In the genomic region with DNA sequence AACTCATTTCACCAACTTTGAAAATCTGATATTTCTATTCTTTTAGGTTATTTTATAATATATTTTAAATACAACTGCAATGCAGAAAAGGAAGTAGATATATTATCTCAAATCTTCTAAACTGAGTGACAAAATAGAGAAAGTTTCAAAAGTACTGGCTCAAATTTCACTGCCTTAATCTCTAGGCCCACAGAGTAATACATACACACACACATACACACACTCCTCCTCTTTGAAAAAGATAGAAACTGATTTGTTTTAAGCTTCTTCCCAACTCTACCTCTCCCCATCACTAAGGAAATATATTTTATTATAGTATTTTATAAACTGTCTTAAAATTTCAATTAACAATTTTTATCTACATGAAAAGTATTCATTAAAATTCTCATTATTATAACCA, we compare ENCODE assay signal across 11 cellular contexts. TPM values are rescaled to one million over a fixed set of nuclear protein-coding genes. Genes with fewer than 3 reads are reported as not detected.
DNase-seq lines count a peak whose midpoint lies in the region; ATAC-seq, FAIRE-seq and TF ChIP-seq lines count a peak whose summit lies in the region.
"Had no signal": no experiment of that assay in that cellular context is flagged by ENCODE, and none has a peak within 500 bp of the region (broad histone marks: within the 10 kb centered on the region; RNA-seq: fewer than 3 reads in every experiment).

No MANE protein-coding gene starts in this region.

- no peaks in the 10 kb centered on the region for H4K20me1 ChIP-seq in endothelial cell of umbilical vein (replicated peaks; ENCODE audit: control insufficient read depth, extremely low read depth, insufficient read depth, low read length)

- peaks cover 63% of the 10 kb centered on the region for H3K4me1 Mint-ChIP-seq in activated CD4-positive, alpha-beta memory T cell treated with anti-CD3 and anti-CD28 coated beads, Interleukin-2, amount 10 ng/mL, durations not matched to agents 7 days and 5 days
- peaks cover 38% of the 10 kb centered on the region for H3K4me1 Mint-ChIP-seq in activated CD4-positive, alpha-beta memory T cell treated with anti-CD3 and anti-CD28 coated beads for 36 hours (ENCODE audit: low read depth)
- peaks cover 33 to 36% (median 34%) of the 10 kb centered on the region in 4 donors for H3K4me1 Mint-ChIP-seq in CD4-positive, alpha-beta memory T cell
- peaks cover 22% of the 10 kb centered on the region for H3K4me1 Mint-ChIP-seq in CD8-positive, alpha-beta T cell (ENCODE audit: low read depth)
- H3K4me1 Mint-ChIP-seq in effector memory CD8-positive, alpha-beta T cell (ENCODE audit: low read depth in 2 of 2): peaks cover 23 to 34% of the 10 kb centered on the region in 2 donors

- peaks cover 10% of the 10 kb centered on the region for H3K36me3 Mint-ChIP-seq in activated CD4-positive, alpha-beta memory T cell treated with anti-CD3 and anti-CD28 coated beads, Interleukin-2, amount 10 ng/mL, durations not matched to agents 7 days and 5 days (ENCODE audit: low read depth)
- H3K36me3 Mint-ChIP-seq in activated CD4-positive, alpha-beta memory T cell treated with anti-CD3 and anti-CD28 coated beads for 36 hours: no peaks in the 10 kb centered on the region
- no peaks in the 10 kb centered on the region for H3K36me3 Mint-ChIP-seq in CD4-positive, alpha-beta memory T cell
- H3K36me3 Mint-ChIP-seq in CD8-positive, alpha-beta T cell: no peaks in the 10 kb centered on the region
- peaks cover 3% of the 10 kb centered on the region for H3K36me3 Mint-ChIP-seq in effector memory CD8-positive, alpha-beta T cell (ENCODE audit: insufficient read depth)

- no peaks in the 10 kb centered on the region for H3K9me1 ChIP-seq in endothelial cell of umbilical vein (replicated peaks; ENCODE audit: control insufficient read depth, extremely low read depth, insufficient read depth, low read length)

- H3K4me3 ChIP-seq in endothelial cell of umbilical vein (replicated peaks in 1 of 3; ENCODE audit: insufficient read depth in 1 of 3, low read depth in 1 of 3, low read length in 3 of 3) (no peak overlapping the region), stomach (no peak overlapping the region)
- no peak overlapping the region for H3K4me3 ChIP-seq in CD4-positive, alpha-beta memory T cell (ENCODE audit: low read length in 2 of 2)
- H3K4me3 ChIP-seq in CD8-positive, alpha-beta T cell (ENCODE audit: low read depth, low read length): no peak overlapping the region

- H3K27ac Mint-ChIP-seq in activated CD4-positive, alpha-beta memory T cell treated with anti-CD3 and anti-CD28 coated beads, Interleukin-2, amount 10 ng/mL, durations not matched to agents 7 days and 5 days: peak overlapping the region; percentile 92
- H3K27ac Mint-ChIP-seq in activated CD4-positive, alpha-beta memory T cell treated with anti-CD3 and anti-CD28 coated beads for 36 hours: no peak overlapping the region
- peak overlapping the region in 3 of 7 donors; percentile 9 to 90 (median 61) for H3K27ac Mint-ChIP-seq in CD4-positive, alpha-beta memory T cell
- H3K27ac Mint-ChIP-seq in CD8-positive, alpha-beta T cell: no peak overlapping the region
- peak overlapping the region in 1 of 2 donors; percentile 98 for H3K27ac Mint-ChIP-seq in effector memory CD8-positive, alpha-beta T cell

- H3K4me1 ChIP-seq in endothelial cell of umbilical vein (ENCODE audit: control insufficient read depth, extremely low read depth, insufficient read depth, low read length) (peaks cover 72% of the 10 kb centered on the region), stomach (peaks cover 25 to 61% (median 44%) of the 10 kb centered on the region in 4 donors)
- H3K4me1 ChIP-seq in CD4-positive, alpha-beta memory T cell (ENCODE audit: insufficient read depth, low read length): peaks cover 39% of the 10 kb centered on the region
- H3K4me1 ChIP-seq in CD8-positive, alpha-beta T cell (ENCODE audit: insufficient read depth, low read length): peaks cover 21% of the 10 kb centered on the region

- DNase-seq in activated CD4-positive, alpha-beta memory T cell treated with anti-CD3 and anti-CD28 coated beads, Interleukin-2, amount 10 ng/mL, durations not matched to agents 7 days and 5 days: no peak
- DNase-seq in activated CD4-positive, alpha-beta memory T cell treated with anti-CD3 and anti-CD28 coated beads for 36 hours: no peak
- DNase-seq in endothelial cell of umbilical vein (ENCODE audit: low read depth, low spot score) (no peak), stomach (no peak)
- no peak for DNase-seq in CD4-positive, alpha-beta memory T cell
- no peak for DNase-seq in CD8-positive, alpha-beta T cell
- DNase-seq in effector memory CD8-positive, alpha-beta T cell: no peak
- DNase-seq: left colon; stimulated activated CD4-positive, alpha-beta T cell treated with anti-CD3 and anti-CD28 coated beads, Interleukin-2, amount 100 ng/mL, for 48 hours had no signal

- H3K36me3 ChIP-seq in endothelial cell of umbilical vein (ENCODE audit: control insufficient read depth in 2 of 2, extremely low read depth in 1 of 2, insufficient read depth in 2 of 2, low read length in 2 of 2) (no peaks in the 10 kb centered on the region), stomach (no peaks in the 10 kb centered on the region)
- no peaks in the 10 kb centered on the region for H3K36me3 ChIP-seq in CD4-positive, alpha-beta memory T cell (ENCODE audit: insufficient read depth, low read length)
- no peaks in the 10 kb centered on the region for H3K36me3 ChIP-seq in CD8-positive, alpha-beta T cell (ENCODE audit: insufficient read depth, low read length)

- H3K27me3 Mint-ChIP-seq in activated CD4-positive, alpha-beta memory T cell treated with anti-CD3 and anti-CD28 coated beads, Interleukin-2, amount 10 ng/mL, durations not matched to agents 7 days and 5 days: no peaks in the 10 kb centered on the region
- H3K27me3 Mint-ChIP-seq in activated CD4-positive, alpha-beta memory T cell treated with anti-CD3 and anti-CD28 coated beads for 36 hours: no peaks in the 10 kb centered on the region
- H3K27me3 Mint-ChIP-seq in CD4-positive, alpha-beta memory T cell: no peaks in the 10 kb centered on the region
- no peaks in the 10 kb centered on the region for H3K27me3 Mint-ChIP-seq in CD8-positive, alpha-beta T cell (ENCODE audit: low read depth)
- H3K27me3 Mint-ChIP-seq in effector memory CD8-positive, alpha-beta T cell: no peaks in the 10 kb centered on the region

- POLR2A ChIA-PET in activated CD4-positive, alpha-beta memory T cell treated with anti-CD3 and anti-CD28 coated beads, Interleukin-2, amount 10 ng/mL, durations not matched to agents 7 days and 5 days (lab: Charles Lee): interaction anchor here (1.5 to 4.5 kb wide), 7 partner anchors 8 to 75 kb away, joined by 3 to 32 read pairs (median 12); partner anchors contain the start of gene ARHGAP18
- POLR2A ChIA-PET in activated CD4-positive, alpha-beta memory T cell treated with anti-CD3 and anti-CD28 coated beads for 36 hours (lab: Charles Lee): interaction anchor here (0.6 to 1.7 kb wide), 3 partner anchors 10 to 75 kb away, joined by 4 to 12 read pairs (median 4); no protein-coding TSS in a partner anchor
- POLR2A ChIA-PET in endothelial cell of umbilical vein (lab: Charles Lee): interaction anchor here (0.7 to 2.4 kb wide), 4 partner anchors 10 to 36 kb away, joined by 3 to 16 read pairs (median 6); partner anchors contain the start of gene ARHGAP18
- POLR2A ChIA-PET in CD4-positive, alpha-beta memory T cell (lab: Charles Lee; ENCODE audit: partially characterized antibody): interaction anchor here (1.2 to 3.8 kb wide), 4 partner anchors 9 to 76 kb away, joined by 3 to 35 read pairs (median 9); partner anchors contain the start of gene ARHGAP18
- POLR2A ChIA-PET in CD8-positive, alpha-beta T cell (lab: Charles Lee): interaction anchor here (0.6 to 1.1 kb wide), 2 partner anchors 76 to 85 kb away, joined by 4 to 6 read pairs; no protein-coding TSS in a partner anchor

- ATAC-seq in SK-N-SH treated with all-trans-retinoic acid at 6 μM for 48 hours: peak; percentile 23
- ATAC-seq in CD8-positive, alpha-beta T cell: no peak
- ATAC-seq in effector memory CD8-positive, alpha-beta T cell (replicated peaks): no peak
- ATAC-seq: left colon had no signal

- peak overlapping the region; percentile 95 for H3K9ac ChIP-seq in endothelial cell of umbilical vein (replicated peaks; ENCODE audit: extremely low read depth, insufficient read depth, low read length)
- H3K9ac ChIP-seq: parathyroid adenoma had no signal

- no peaks in the 10 kb centered on the region for H3K27me3 ChIP-seq in endothelial cell of umbilical vein (ENCODE audit: control insufficient read depth in 2 of 2, insufficient read depth in 2 of 2, low read length in 2 of 2)
- no peaks in the 10 kb centered on the region for H3K27me3 ChIP-seq in stomach
- H3K27me3 ChIP-seq in CD4-positive, alpha-beta memory T cell (ENCODE audit: insufficient read depth, low read length): no peaks in the 10 kb centered on the region
- H3K27me3 ChIP-seq in CD8-positive, alpha-beta T cell (ENCODE audit: insufficient read depth, low read length): no peaks in the 10 kb centered on the region

- no peak overlapping the region for H3K4me3 Mint-ChIP-seq in activated CD4-positive, alpha-beta memory T cell treated with anti-CD3 and anti-CD28 coated beads, Interleukin-2, amount 10 ng/mL, durations not matched to agents 7 days and 5 days
- no peak overlapping the region for H3K4me3 Mint-ChIP-seq in activated CD4-positive, alpha-beta memory T cell treated with anti-CD3 and anti-CD28 coated beads for 36 hours
- no peak overlapping the region for H3K4me3 Mint-ChIP-seq in CD4-positive, alpha-beta memory T cell
- no peak overlapping the region for H3K4me3 Mint-ChIP-seq in CD8-positive, alpha-beta T cell
- peak overlapping the region in 1 of 2 donors; percentile 80 for H3K4me3 Mint-ChIP-seq in effector memory CD8-positive, alpha-beta T cell

- FAIRE-seq in endothelial cell of umbilical vein (lab: Jason Lieb, UNC): no peak

- H3K9me3 Mint-ChIP-seq in activated CD4-positive, alpha-beta memory T cell treated with anti-CD3 and anti-CD28 coated beads, Interleukin-2, amount 10 ng/mL, durations not matched to agents 7 days and 5 days: no peaks in the 10 kb centered on the region
- H3K9me3 Mint-ChIP-seq in activated CD4-positive, alpha-beta memory T cell treated with anti-CD3 and anti-CD28 coated beads for 36 hours: no peaks in the 10 kb centered on the region
- H3K9me3 Mint-ChIP-seq in CD4-positive, alpha-beta memory T cell: no peaks in the 10 kb centered on the region
- H3K9me3 Mint-ChIP-seq in CD8-positive, alpha-beta T cell: no peaks in the 10 kb centered on the region
- H3K9me3 Mint-ChIP-seq in effector memory CD8-positive, alpha-beta T cell: no peaks in the 10 kb centered on the region

- intact Hi-C loops in activated CD4-positive, alpha-beta memory T cell treated with anti-CD3 and anti-CD28 coated beads for 36 hours (cut with micrococcal nuclease): loop anchor here (2.0 to 10.0 kb wide), 5 partner anchors 51 to 1019 kb away; partner anchors contain the start of gene SAMD3
- intact Hi-C loops in endothelial cell of umbilical vein (cut with micrococcal nuclease): loop anchor here (1.0 to 5.0 kb wide), 8 partner anchors 11 to 347 kb away; partner anchors contain the start of gene ARHGAP18
- intact Hi-C loops in stomach (cut with DNase I; ENCODE audit: low total_unique reads): no loop called here
- intact Hi-C loops in CD4-positive, alpha-beta memory T cell (cut with micrococcal nuclease): loop anchor here (1.0 to 5.0 kb wide), 3 partner anchors 11 to 183 kb away; partner anchors contain the start of gene ARHGAP18
- intact Hi-C loops in CD8-positive, alpha-beta T cell (cut with DNase I, micrococcal nuclease): loop anchor here (2.0 to 5.0 kb wide), 5 partner anchors 13 to 349 kb away; no protein-coding TSS in a partner anchor

- no peak overlapping the region for H2AFZ ChIP-seq in endothelial cell of umbilical vein (ENCODE audit: low read depth, low read length)
- H2AFZ ChIP-seq: parathyroid adenoma had no signal

- peaks cover 63% of the 10 kb centered on the region for H3K79me2 ChIP-seq in endothelial cell of umbilical vein (ENCODE audit: control insufficient read depth, insufficient read depth, low read length)

- dilution Hi-C loops in endothelial cell of umbilical vein (cut with MboI; ENCODE audit: extremely low pct_ligation_motif_present, low sequenced_read_pairs): no loop called here

- H3K9me3 ChIP-seq in endothelial cell of umbilical vein (replicated peaks; ENCODE audit: control insufficient read depth, insufficient read depth, low read length) (no peaks in the 10 kb centered on the region), stomach (no peaks in the 10 kb centered on the region)
- no peaks in the 10 kb centered on the region for H3K9me3 ChIP-seq in CD4-positive, alpha-beta memory T cell (ENCODE audit: control insufficient read depth in 1 of 2, low read length in 2 of 2)
- no peaks in the 10 kb centered on the region for H3K9me3 ChIP-seq in CD8-positive, alpha-beta T cell (ENCODE audit: low read length)

- BruUV-seq in endothelial cell of umbilical vein (replicated peaks; lab: Mats Ljungman, UMichigan): TSS peak; percentile 80

- CTCF ChIA-PET in activated CD4-positive, alpha-beta memory T cell treated with anti-CD3 and anti-CD28 coated beads, Interleukin-2, amount 10 ng/mL, durations not matched to agents 7 days and 5 days (lab: Charles Lee): interaction anchor here (0.7 to 5.2 kb wide), 4 partner anchors 9 to 74 kb away, joined by 3 to 47 read pairs (median 19); no protein-coding TSS in a partner anchor
- CTCF ChIA-PET in activated CD4-positive, alpha-beta memory T cell treated with anti-CD3 and anti-CD28 coated beads for 36 hours (lab: Charles Lee): interaction anchor here (0.7 to 1.5 kb wide), 6 partner anchors 10 to 173 kb away, joined by 3 to 7 read pairs (median 4); no protein-coding TSS in a partner anchor
- CTCF ChIA-PET in endothelial cell of umbilical vein (lab: Charles Lee): interaction anchor here (1.0 to 2.7 kb wide), 12 partner anchors 8 to 102 kb away, joined by 3 to 16 read pairs (median 6); partner anchors contain the start of gene ARHGAP18
- CTCF ChIA-PET in CD4-positive, alpha-beta memory T cell (lab: Charles Lee; ENCODE audit: partially characterized antibody): interaction anchor here (1.1 to 7.6 kb wide), 5 partner anchors 9 to 348 kb away, joined by 3 to 131 read pairs (median 12); partner anchors contain the start of gene ARHGAP18
- CTCF ChIA-PET in CD8-positive, alpha-beta T cell (lab: Charles Lee): interaction anchor here (1.2 to 1.9 kb wide), 3 partner anchors 53 to 75 kb away, joined by 3 to 15 read pairs (median 4); no protein-coding TSS in a partner anchor

- TF ChIP-seq CTCF in endothelial cell of umbilical vein (IDR thresholded peaks at IDR 0.05; ENCODE audit: extremely low read depth in 1 of 2, insufficient read depth in 1 of 2, low read depth in 1 of 2, low read length in 2 of 2) (no peak), stomach (IDR thresholded peaks at IDR 0.05) (no peak)
- no peak for TF ChIP-seq CTCF in CD8-positive, alpha-beta T cell (IDR thresholded peaks at IDR 0.05)

- no peak for TF ChIP-seq EP300 in stomach (IDR thresholded peaks at IDR 0.05)

- H3K4me2 ChIP-seq in endothelial cell of umbilical vein (ENCODE audit: insufficient read depth, low read length): peak overlapping the region; percentile 95

- H3K27ac ChIP-seq in endothelial cell of umbilical vein (ENCODE audit: insufficient read depth, low read depth, low read length) (peak overlapping the region; percentile 93), stomach (peak overlapping the region in 4 of 5 donors; percentile 64 to 72 (median 70))
- no peak overlapping the region for H3K27ac ChIP-seq in CD4-positive, alpha-beta memory T cell (ENCODE audit: low read depth, low read length)
- H3K27ac ChIP-seq in CD8-positive, alpha-beta T cell (ENCODE audit: low read depth, low read length): no peak overlapping the region

- TF ChIP-seq POLR2A in endothelial cell of umbilical vein (IDR thresholded peaks at IDR 0.05; ENCODE audit: low read depth, low read length) (no peak), stomach (IDR thresholded peaks at IDR 0.05) (no peak)

RNA-seq across cellular contexts. Expression of gene ARHGAP18, which starts 36.2 kb away (rescaled TPM):
- total RNA-seq in activated CD4-positive, alpha-beta memory T cell treated with anti-CD3 and anti-CD28 coated beads, Interleukin-2, amount 10 ng/mL, durations not matched to agents 7 days and 5 days: 10 to 100 TPM; 14.8 to 18.0 TPM
- total RNA-seq in activated CD4-positive, alpha-beta memory T cell treated with anti-CD3 and anti-CD28 coated beads for 36 hours: 1 to 10 TPM; 7.0 to 9.2 TPM
- total RNA-seq in endothelial cell of umbilical vein (86.1 and 111 TPM in 2 replicates), stomach (100 to 1,000 TPM in 1 of 5 donors, 10 to 100 TPM in 4; 20.0 to 104 (median 34.4) TPM)
- polyA plus RNA-seq in endothelial cell of umbilical vein (11.0 and 13.1 TPM in 2 replicates), stomach (10 to 100 TPM in 2 of 3 donors, 1 to 10 TPM in 1; 6.0 to 26.0 (median 20.5) TPM)
- polyA plus RNA-seq in endothelial cell of umbilical vein (2011; cell fraction: cytosol; rRNA removed): 21.9 and 22.6 TPM in 2 replicates
- polyA plus RNA-seq in endothelial cell of umbilical vein (2011; cell fraction: nucleus; rRNA removed): 25.0 and 31.9 TPM in 2 replicates
- polyA plus RNA-seq in endothelial cell of umbilical vein (2012): 43.4 and 50.9 TPM in 2 replicates
- polyA minus RNA-seq in endothelial cell of umbilical vein: 48.2 and 49.1 TPM in 2 replicates
- 7.6 TPM for polyA minus RNA-seq in endothelial cell of umbilical vein (2011; cell fraction: cytosol; rRNA and poly(A)+ RNA removed)
- 89.2 and 110 TPM in 2 replicates for polyA minus RNA-seq in endothelial cell of umbilical vein (2011; cell fraction: nucleus; rRNA and poly(A)+ RNA removed)
- total RNA-seq in CD4-positive, alpha-beta memory T cell: 1 to 10 TPM; 4.3 to 4.6 TPM
- 1 to 10 TPM; 2.3 to 3.6 TPM for polyA plus RNA-seq in CD4-positive, alpha-beta memory T cell
- 1 to 10 TPM in 1 of 2 experiments, under 1 TPM in 1; 0.71 to 1.5 TPM for total RNA-seq in CD8-positive, alpha-beta T cell

Comparison
In these comparisons a context has a peak if more than half of its experiments do, and no peak if none do; other contexts are left out.
1. H3K27ac ChIP-seq: peak in endothelial cell of umbilical vein (single experiment) and stomach (4 of 5); none in CD4-positive, alpha-beta memory T cell (single experiment) and CD8-positive, alpha-beta T cell (single experiment).